In the genomic region with DNA sequence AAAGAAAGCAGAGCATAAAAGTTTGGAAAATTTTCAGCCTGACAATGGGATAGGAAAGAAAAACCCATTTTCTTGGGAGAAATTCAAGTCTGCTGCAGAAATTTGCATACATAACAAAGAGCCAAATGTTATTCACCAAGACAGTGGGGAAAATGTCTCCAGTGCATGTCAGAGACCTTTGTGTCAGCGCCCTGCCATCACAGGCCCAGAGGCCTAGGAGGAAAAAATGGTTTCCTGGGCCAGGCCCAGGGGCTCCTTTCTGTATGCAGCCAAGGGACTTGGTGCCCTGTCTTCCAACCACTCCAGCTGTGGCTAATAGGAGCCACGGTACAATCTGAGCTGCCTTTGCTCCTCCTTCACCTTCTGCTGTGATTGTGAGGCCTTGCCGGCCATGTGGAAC, we compare ENCODE assay signal across 4 cellular contexts.
TF ChIP-seq lines count a peak whose summit lies in the region.

No MANE protein-coding gene starts in this region.

TF ChIP-seq in HepG2, 621 proteins besides CTCF, POLR2A, EP300 and RAD21:
- peak; percentile 27 for TF ChIP-seq ZFP36 (IDR thresholded peaks at IDR 0.05; ENCODE audit: borderline replicate concordance, low read depth, low read length, partially characterized antibody)
- TF ChIP-seq, protein P1, sequence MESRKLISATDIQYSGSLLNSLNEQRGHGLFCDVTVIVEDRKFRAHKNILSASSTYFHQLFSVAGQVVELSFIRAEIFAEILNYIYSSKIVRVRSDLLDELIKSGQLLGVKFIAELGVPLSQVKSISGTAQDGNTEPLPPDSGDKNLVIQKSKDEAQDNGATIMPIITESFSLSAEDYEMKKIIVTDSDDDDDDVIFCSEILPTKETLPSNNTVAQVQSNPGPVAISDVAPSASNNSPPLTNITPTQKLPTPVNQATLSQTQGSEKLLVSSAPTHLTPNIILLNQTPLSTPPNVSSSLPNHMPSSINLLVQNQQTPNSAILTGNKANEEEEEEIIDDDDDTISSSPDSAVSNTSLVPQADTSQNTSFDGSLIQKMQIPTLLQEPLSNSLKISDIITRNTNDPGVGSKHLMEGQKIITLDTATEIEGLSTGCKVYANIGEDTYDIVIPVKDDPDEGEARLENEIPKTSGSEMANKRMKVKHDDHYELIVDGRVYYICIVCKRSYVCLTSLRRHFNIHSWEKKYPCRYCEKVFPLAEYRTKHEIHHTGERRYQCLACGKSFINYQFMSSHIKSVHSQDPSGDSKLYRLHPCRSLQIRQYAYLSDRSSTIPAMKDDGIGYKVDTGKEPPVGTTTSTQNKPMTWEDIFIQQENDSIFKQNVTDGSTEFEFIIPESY (CRISPR knock-in tag; IDR thresholded peaks at IDR 0.05), result no peak
- no peak for TF ChIP-seq NFE2 (CRISPR knock-in tag; IDR thresholded peaks at IDR 0.05)
- TF ChIP-seq MTF2 (CRISPR knock-in tag; IDR thresholded peaks at IDR 0.05; ENCODE audit: borderline replicate concordance), result no peak

TF ChIP-seq in A549, 52 proteins besides CTCF, POLR2A, EP300 and RAD21:
- peak; percentile 96 for TF ChIP-seq ZFP36 (IDR thresholded peaks at IDR 0.05; ENCODE audit: borderline replicate concordance, partially characterized antibody)
- TF ChIP-seq HEYL (CRISPR knock-in tag; IDR thresholded peaks at IDR 0.05), result no peak

TF ChIP-seq in HEK293, 187 proteins besides CTCF, POLR2A, EP300 and RAD21 (continues in another document):
- TF ChIP-seq ZNF561 (tag by site-specific recombination; IDR thresholded peaks at IDR 0.05; ENCODE audit: borderline replicate concordance) (no peak), ZNF501 (tag by site-specific recombination; IDR thresholded peaks at IDR 0.05) (no peak), ZNF843 (tag by site-specific recombination; IDR thresholded peaks at IDR 0.05) (no peak), ZNF558 (tag by site-specific recombination; IDR thresholded peaks at IDR 0.05) (no peak), SETDB1 (IDR thresholded peaks at IDR 0.05; ENCODE audit: insufficient read length, low read length) (peak; percentile 93), ZFP3 (tag by site-specific recombination; IDR thresholded peaks at IDR 0.05; ENCODE audit: low read depth) (no peak), ZNF624 (tag by site-specific recombination; IDR thresholded peaks at IDR 0.05) (no peak), TRIM28 (IDR thresholded peaks at IDR 0.05; ENCODE audit: borderline replicate concordance, low read length) (peak; percentile 77; the same call in 1 of the 2 replicates), ZNF354C (tag by site-specific recombination; IDR thresholded peaks at IDR 0.05; ENCODE audit: borderline replicate concordance, low read depth) (no peak), ZNF398 (tag by site-specific recombination; IDR thresholded peaks at IDR 0.05) (no peak), GLIS2 (tag by site-specific recombination; IDR thresholded peaks at IDR 0.05) (no peak), ZNF585B (tag by site-specific recombination; IDR thresholded peaks at IDR 0.05) (peak; percentile 96)
- TF ChIP-seq, protein P2, sequence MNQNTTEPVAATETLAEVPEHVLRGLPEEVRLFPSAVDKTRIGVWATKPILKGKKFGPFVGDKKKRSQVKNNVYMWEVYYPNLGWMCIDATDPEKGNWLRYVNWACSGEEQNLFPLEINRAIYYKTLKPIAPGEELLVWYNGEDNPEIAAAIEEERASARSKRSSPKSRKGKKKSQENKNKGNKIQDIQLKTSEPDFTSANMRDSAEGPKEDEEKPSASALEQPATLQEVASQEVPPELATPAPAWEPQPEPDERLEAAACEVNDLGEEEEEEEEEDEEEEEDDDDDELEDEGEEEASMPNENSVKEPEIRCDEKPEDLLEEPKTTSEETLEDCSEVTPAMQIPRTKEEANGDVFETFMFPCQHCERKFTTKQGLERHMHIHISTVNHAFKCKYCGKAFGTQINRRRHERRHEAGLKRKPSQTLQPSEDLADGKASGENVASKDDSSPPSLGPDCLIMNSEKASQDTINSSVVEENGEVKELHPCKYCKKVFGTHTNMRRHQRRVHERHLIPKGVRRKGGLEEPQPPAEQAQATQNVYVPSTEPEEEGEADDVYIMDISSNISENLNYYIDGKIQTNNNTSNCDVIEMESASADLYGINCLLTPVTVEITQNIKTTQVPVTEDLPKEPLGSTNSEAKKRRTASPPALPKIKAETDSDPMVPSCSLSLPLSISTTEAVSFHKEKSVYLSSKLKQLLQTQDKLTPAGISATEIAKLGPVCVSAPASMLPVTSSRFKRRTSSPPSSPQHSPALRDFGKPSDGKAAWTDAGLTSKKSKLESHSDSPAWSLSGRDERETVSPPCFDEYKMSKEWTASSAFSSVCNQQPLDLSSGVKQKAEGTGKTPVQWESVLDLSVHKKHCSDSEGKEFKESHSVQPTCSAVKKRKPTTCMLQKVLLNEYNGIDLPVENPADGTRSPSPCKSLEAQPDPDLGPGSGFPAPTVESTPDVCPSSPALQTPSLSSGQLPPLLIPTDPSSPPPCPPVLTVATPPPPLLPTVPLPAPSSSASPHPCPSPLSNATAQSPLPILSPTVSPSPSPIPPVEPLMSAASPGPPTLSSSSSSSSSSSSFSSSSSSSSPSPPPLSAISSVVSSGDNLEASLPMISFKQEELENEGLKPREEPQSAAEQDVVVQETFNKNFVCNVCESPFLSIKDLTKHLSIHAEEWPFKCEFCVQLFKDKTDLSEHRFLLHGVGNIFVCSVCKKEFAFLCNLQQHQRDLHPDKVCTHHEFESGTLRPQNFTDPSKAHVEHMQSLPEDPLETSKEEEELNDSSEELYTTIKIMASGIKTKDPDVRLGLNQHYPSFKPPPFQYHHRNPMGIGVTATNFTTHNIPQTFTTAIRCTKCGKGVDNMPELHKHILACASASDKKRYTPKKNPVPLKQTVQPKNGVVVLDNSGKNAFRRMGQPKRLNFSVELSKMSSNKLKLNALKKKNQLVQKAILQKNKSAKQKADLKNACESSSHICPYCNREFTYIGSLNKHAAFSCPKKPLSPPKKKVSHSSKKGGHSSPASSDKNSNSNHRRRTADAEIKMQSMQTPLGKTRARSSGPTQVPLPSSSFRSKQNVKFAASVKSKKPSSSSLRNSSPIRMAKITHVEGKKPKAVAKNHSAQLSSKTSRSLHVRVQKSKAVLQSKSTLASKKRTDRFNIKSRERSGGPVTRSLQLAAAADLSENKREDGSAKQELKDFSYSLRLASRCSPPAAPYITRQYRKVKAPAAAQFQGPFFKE (tag by site-specific recombination; IDR thresholded peaks at IDR 0.05; ENCODE audit: borderline replicate concordance), result no peak

TF ChIP-seq in K562, 482 proteins besides CTCF, POLR2A, EP300 and RAD21 (continues in another document):
- TF ChIP-seq HOMEZ (CRISPR knock-in tag; IDR thresholded peaks at IDR 0.05), result no peak
- no peak for TF ChIP-seq CREB5 (CRISPR knock-in tag; IDR thresholded peaks at IDR 0.05)
- TF ChIP-seq NONO (IDR thresholded peaks at IDR 0.05; ENCODE audit: low read depth in 2 of 2, low read length in 1 of 2), result no peak
- TF ChIP-seq PHF8 (IDR thresholded peaks at IDR 0.05; ENCODE audit: borderline replicate concordance, low read length), result no peak
- no peak for TF ChIP-seq ARNT (IDR thresholded peaks at IDR 0.05)
- TF ChIP-seq CEBPZ (IDR thresholded peaks at IDR 0.05; ENCODE audit: borderline replicate concordance, low read depth, low read length), result peak; percentile 45; the same call in 1 of the 2 replicates
- TF ChIP-seq BRD9 (IDR thresholded peaks at IDR 0.05; ENCODE audit: low read depth, partially characterized antibody), result no peak
- TF ChIP-seq, protein P3, sequence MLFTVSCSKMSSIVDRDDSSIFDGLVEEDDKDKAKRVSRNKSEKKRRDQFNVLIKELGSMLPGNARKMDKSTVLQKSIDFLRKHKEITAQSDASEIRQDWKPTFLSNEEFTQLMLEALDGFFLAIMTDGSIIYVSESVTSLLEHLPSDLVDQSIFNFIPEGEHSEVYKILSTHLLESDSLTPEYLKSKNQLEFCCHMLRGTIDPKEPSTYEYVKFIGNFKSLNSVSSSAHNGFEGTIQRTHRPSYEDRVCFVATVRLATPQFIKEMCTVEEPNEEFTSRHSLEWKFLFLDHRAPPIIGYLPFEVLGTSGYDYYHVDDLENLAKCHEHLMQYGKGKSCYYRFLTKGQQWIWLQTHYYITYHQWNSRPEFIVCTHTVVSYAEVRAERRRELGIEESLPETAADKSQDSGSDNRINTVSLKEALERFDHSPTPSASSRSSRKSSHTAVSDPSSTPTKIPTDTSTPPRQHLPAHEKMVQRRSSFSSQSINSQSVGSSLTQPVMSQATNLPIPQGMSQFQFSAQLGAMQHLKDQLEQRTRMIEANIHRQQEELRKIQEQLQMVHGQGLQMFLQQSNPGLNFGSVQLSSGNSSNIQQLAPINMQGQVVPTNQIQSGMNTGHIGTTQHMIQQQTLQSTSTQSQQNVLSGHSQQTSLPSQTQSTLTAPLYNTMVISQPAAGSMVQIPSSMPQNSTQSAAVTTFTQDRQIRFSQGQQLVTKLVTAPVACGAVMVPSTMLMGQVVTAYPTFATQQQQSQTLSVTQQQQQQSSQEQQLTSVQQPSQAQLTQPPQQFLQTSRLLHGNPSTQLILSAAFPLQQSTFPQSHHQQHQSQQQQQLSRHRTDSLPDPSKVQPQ (CRISPR knock-in tag; IDR thresholded peaks at IDR 0.05; ENCODE audit: borderline replicate concordance), result no peak
- no peak for TF ChIP-seq MBD2 (IDR thresholded peaks at IDR 0.05; ENCODE audit: borderline replicate concordance, low read depth)
- TF ChIP-seq MNT (conservative IDR thresholded peaks at IDR 0.05), result no peak
